In genomic region chr18:36629836-36630235, GRCh38 we compare ENCODE assay signal across 27 cellular contexts.
DNase-seq lines count a peak whose midpoint lies in the region; ATAC-seq and TF ChIP-seq lines count a peak whose summit lies in the region.
"Had no signal": no experiment of that assay in that cellular context is flagged by ENCODE, and none has a peak within 500 bp of the region (broad histone marks: within the 10 kb centered on the region; RNA-seq: fewer than 3 reads in every experiment).

No MANE protein-coding gene starts in this region.

- H3K27me3 ChIP-seq in cardiac muscle cell, result no peaks in the 10 kb centered on the region
- no peaks in the 10 kb centered on the region for H3K27me3 ChIP-seq in suprapubic skin

- H3K4me3 ChIP-seq in cardiac muscle cell (no peak overlapping the region), suprapubic skin (no peak overlapping the region)
- H3K4me3 ChIP-seq: K562, PC-9, SK-N-MC had no signal

- H3K27ac ChIP-seq in cardiac muscle cell (peak overlapping the region; percentile 55), suprapubic skin (peak overlapping the region; percentile 54)
- H3K27ac ChIP-seq: 22Rv1, PC-9, SK-N-MC had no signal

- no peak for TF ChIP-seq EP300 in suprapubic skin (IDR thresholded peaks at IDR 0.05)

- no peak for TF ChIP-seq CTCF in cardiac muscle cell (IDR thresholded peaks at IDR 0.05; ENCODE audit: low read depth, low read length)
- no peak for TF ChIP-seq CTCF in HFFc6 (IDR thresholded peaks at IDR 0.05)
- no peak for TF ChIP-seq CTCF in suprapubic skin (IDR thresholded peaks at IDR 0.05)

- CTCF ChIA-PET in HEK293T (lab: Yijun Ruan, JAX), result no interaction called here

- no peaks in the 10 kb centered on the region for H3K9me3 ChIP-seq in cardiac muscle cell (ENCODE audit: low read depth)
- H3K9me3 ChIP-seq in suprapubic skin, result no peaks in the 10 kb centered on the region

- H3K36me3 ChIP-seq in cardiac muscle cell, result peaks cover 45% of the 10 kb centered on the region
- no peaks in the 10 kb centered on the region for H3K36me3 ChIP-seq in suprapubic skin

- peaks cover 62% of the 10 kb centered on the region for H3K4me1 Mint-ChIP-seq in HFFc6 (ENCODE audit: low read depth)
- H3K4me1 Mint-ChIP-seq: B cell; CD4-positive, CD25-positive, alpha-beta regulatory T cell had no signal

- H3K4me1 ChIP-seq in cardiac muscle cell (ENCODE audit: low read depth), result peaks cover 15% of the 10 kb centered on the region
- H3K4me1 ChIP-seq in suprapubic skin, result peaks cover 32% of the 10 kb centered on the region

- 32% methylated on average over 4 of the region's 4 CpGs for WGBS in suprapubic skin

- no peaks in the 10 kb centered on the region; the same call in 1 of the 2 replicates for H3K27me3 Mint-ChIP-seq in HFFc6 (ENCODE audit: insufficient read depth)
- H3K27me3 Mint-ChIP-seq: B cell; CD4-positive, CD25-positive, alpha-beta regulatory T cell had no signal

- POLR2A ChIA-PET in HEK293T (lab: Yijun Ruan, JAX), result no interaction called here

- H3K27ac Mint-ChIP-seq in HFFc6, result peak overlapping the region; percentile 90; the same call in 1 of the 2 replicates
- H3K27ac Mint-ChIP-seq: B cell; CD4-positive, CD25-positive, alpha-beta regulatory T cell had no signal

- peaks cover 23% of the 10 kb centered on the region; the same call in 1 of the 2 replicates for H3K36me3 Mint-ChIP-seq in HFFc6 (ENCODE audit: low read depth)
- H3K36me3 Mint-ChIP-seq: CD4-positive, CD25-positive, alpha-beta regulatory T cell had no signal

- intact Hi-C loops in left ventricle myocardium superior (cut with micrococcal nuclease), result no loop called here

- no peak overlapping the region for H3K4me3 Mint-ChIP-seq in HFFc6
- H3K4me3 Mint-ChIP-seq: B cell; CD4-positive, CD25-positive, alpha-beta regulatory T cell had no signal

- no peaks in the 10 kb centered on the region for H3K9me3 Mint-ChIP-seq in HFFc6

- no peak for DNase-seq in cardiac muscle cell (ENCODE audit: low read depth in 1 of 2, low spot score in 1 of 2)
- no peak for DNase-seq in left ventricle myocardium superior
- DNase-seq in HFFc6, result no peak
- peak; percentile 61 for DNase-seq in foreskin melanocyte
- DNase-seq in suprapubic skin (ENCODE audit: low spot score in 2 of 2), result no peak
- DNase-seq in cerebellum (ENCODE audit: low spot score), result no peak
- no peak for DNase-seq in HEK293T (ENCODE audit: extremely low spot score)
- DNase-seq: CD4-positive, CD25-positive, alpha-beta regulatory T cell; DMS153; DND-41; Kasumi-1; NCI-H1105; NCI-H1436 treated with DMSO at 0.1 percent for 48 hours; NCI-H1930; NCI-H2107; NCI-H526; NCI-H82; PC-9; RPMI8226; SHP77 treated with DMSO at 0.1 percent for 48 hours had no signal

- no peak for ATAC-seq in left ventricle myocardium superior
- no peak for ATAC-seq in GM18909 (IDR thresholded peaks at IDR 0.05; ENCODE audit: poor library complexity, unreplicated experiment)
- ATAC-seq: HCT116, HepG2, K562 had no signal

- TF ChIP-seq POLR2A in suprapubic skin (IDR thresholded peaks at IDR 0.05), result no peak

TF ChIP-seq in HEK293T, 16 proteins besides CTCF, POLR2A, EP300 and RAD21:
- TF ChIP-seq CTBP1 (IDR thresholded peaks at IDR 0.05; ENCODE audit: borderline replicate concordance) (no peak), ZNF384 (IDR thresholded peaks at IDR 0.05) (no peak), PKNOX1 (IDR thresholded peaks at IDR 0.05) (no peak), BHLHE40 (IDR thresholded peaks at IDR 0.05; ENCODE audit: borderline replicate concordance) (no peak), ARNT (IDR thresholded peaks at IDR 0.05) (no peak), NFRKB (IDR thresholded peaks at IDR 0.05) (no peak), TARDBP (IDR thresholded peaks at IDR 0.05) (no peak)
